In the genomic region with DNA sequence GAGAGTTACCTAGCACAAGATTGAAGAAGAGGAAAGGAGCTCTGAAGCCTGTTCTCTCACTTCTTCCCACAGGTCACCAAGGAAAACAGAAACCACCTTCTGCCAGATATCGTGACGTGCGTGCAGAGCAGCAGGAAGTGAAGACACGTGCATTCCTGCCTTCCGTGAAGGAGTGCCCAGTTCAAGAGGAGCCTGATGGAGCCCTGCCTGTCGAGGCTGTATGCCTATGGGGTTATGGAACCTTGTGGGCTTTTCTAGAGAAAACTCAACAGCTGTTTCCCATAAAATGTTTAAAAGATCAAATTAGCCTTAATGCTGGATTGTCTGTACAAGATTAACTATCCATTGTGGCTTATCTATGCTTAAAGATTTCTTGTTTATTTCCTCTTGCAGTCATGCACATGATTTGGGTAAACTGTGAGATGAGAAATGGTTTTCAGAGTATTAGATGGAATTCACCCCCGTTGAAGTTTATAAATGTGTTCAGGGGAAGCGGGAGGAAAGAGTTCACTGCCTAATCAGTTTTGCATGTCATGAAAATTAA, we compare ENCODE assay signal across 1 cellular context.
TF ChIP-seq lines count a peak whose summit lies in the region.

No MANE protein-coding gene starts in this region.

TF ChIP-seq in GM12878, 131 proteins besides CTCF, POLR2A, EP300 and RAD21 (continued from another document):
- TF ChIP-seq PBX3 (IDR thresholded peaks at IDR 0.05; ENCODE audit: insufficient replicate concordance, low read depth, low read length) (no peak), EED (IDR thresholded peaks at IDR 0.05; ENCODE audit: low read depth) (0 out of 2 replicates have a peak, but pooled peaks have one; percentile 29), ZNF384 (IDR thresholded peaks at IDR 0.05; ENCODE audit: borderline replicate concordance, low read depth, low read length) (no peak), MXI1 (IDR thresholded peaks at IDR 0.05; ENCODE audit: low read depth, low read length) (no peak), BHLHE40 (IDR thresholded peaks at IDR 0.05; ENCODE audit: borderline replicate concordance in 1 of 2, low read depth in 2 of 2, low read length in 1 of 2) (peak; percentile 14 to 48; a peak in 1 of 4 replicates)
